ENCODE assay signal across 1 cellular context in genomic region chr3:195080571-195081141, GRCh38.
TF ChIP-seq lines count a peak whose summit lies in the region.

No MANE protein-coding gene starts in this region.

TF ChIP-seq in GM23338, 12 proteins besides CTCF, POLR2A, EP300 and RAD21 (continued from another document):
- no peak for TF ChIP-seq ZNF462 (CRISPR knock-in tag; IDR thresholded peaks at IDR 0.05)
- no peak for TF ChIP-seq CREB1 (CRISPR knock-in tag; IDR thresholded peaks at IDR 0.05; ENCODE audit: low read depth)
- TF ChIP-seq ZNF114 (CRISPR knock-in tag; IDR thresholded peaks at IDR 0.05) = no peak
- TF ChIP-seq EZH2 (IDR thresholded peaks at IDR 0.05; ENCODE audit: low read depth, unreplicated experiment) = no peak
